25 cellular contexts compared by ENCODE assay signal in genomic region chr10:11629731-11630130, GRCh38. TPM values are rescaled to one million over a fixed set of nuclear protein-coding genes. Genes with fewer than 3 reads are reported as not detected.
DNase-seq lines count a peak whose midpoint lies in the region; ATAC-seq, FAIRE-seq and TF ChIP-seq lines count a peak whose summit lies in the region.
"Had no signal": no experiment of that assay in that cellular context is flagged by ENCODE, and none has a peak within 500 bp of the region (broad histone marks: within the 10 kb centered on the region; RNA-seq: fewer than 3 reads in every experiment).

No MANE protein-coding gene starts in this region.

- no peak for TF ChIP-seq POLR2A in heart left ventricle (IDR thresholded peaks at IDR 0.05)

- WGBS in heart left ventricle, 4 donors = 83 to 97% (median 94%) methylated on average over 6 of the region's 6 CpGs

- no peak for DNase-seq in GM18507 (ENCODE audit: extremely low spot score, insufficient read length, low read depth)
- DNase-seq in SK-MEL-5 (ENCODE audit: low read depth, low spot score) = peak; percentile 96
- no peak for DNase-seq in heart left ventricle
- no peak for DNase-seq in UCSD-AML1 (lab: John Stamatoyannopoulos, UW; ENCODE audit: unreplicated experiment)
- DNase-seq: 8988T; ACHN; BE2C; C1 segment of cervical spinal cord; CD4-positive, alpha-beta memory T cell; CD4-positive, CD25-positive, alpha-beta regulatory T cell; CD8-positive, alpha-beta memory T cell; COR-L47; DMS 273 treated with DMSO at 0.1 percent for 48 hours; DMS153; DMS53; DMS79 treated with DMSO at 0.1 percent for 48 hours; GF-D8 had no signal

- in situ Hi-C loops in SK-MEL-5 (cut with HindIII; ENCODE audit: low pct_unique_long_range_greater_than_20kb, low sequenced_read_pairs) = no loop called here

- peaks cover 0 to 24% (median 0%) of the 10 kb centered on the region in 12 donors for H3K4me1 ChIP-seq in heart left ventricle
- H3K4me1 ChIP-seq: BE2C had no signal

- no peaks in the 10 kb centered on the region for H3K36me3 Mint-ChIP-seq in stimulated activated memory B cell treated with anti-CD40 and anti-IgM and Interleukin-4, amounts not matched to agents 10 μg/mL and 1 μg/mL and 100 μg/mL, for 72 hours
- H3K36me3 Mint-ChIP-seq: CD14-positive monocyte; CD4-positive, alpha-beta memory T cell; CD4-positive, CD25-positive, alpha-beta regulatory T cell had no signal

- TF ChIP-seq CTCF in heart left ventricle (IDR thresholded peaks at IDR 0.05) = no peak

- H3K4me3 Mint-ChIP-seq in stimulated activated memory B cell treated with anti-CD40 and anti-IgM and Interleukin-4, amounts not matched to agents 10 μg/mL and 1 μg/mL and 100 μg/mL, for 72 hours = no peak overlapping the region
- H3K4me3 Mint-ChIP-seq: CD14-positive monocyte; CD4-positive, alpha-beta memory T cell; CD8-positive, alpha-beta memory T cell had no signal

- intact Hi-C loops in heart left ventricle (cut with DNase I) = no loop called here

- peaks cover 40% of the 10 kb centered on the region for H3K4me1 Mint-ChIP-seq in stimulated activated memory B cell treated with anti-CD40 and anti-IgM and Interleukin-4, amounts not matched to agents 10 μg/mL and 1 μg/mL and 100 μg/mL, for 72 hours

- no peaks in the 10 kb centered on the region for H3K27me3 Mint-ChIP-seq in stimulated activated memory B cell treated with anti-CD40 and anti-IgM and Interleukin-4, amounts not matched to agents 10 μg/mL and 1 μg/mL and 100 μg/mL, for 72 hours
- H3K27me3 Mint-ChIP-seq: CD4-positive, alpha-beta memory T cell had no signal

- no peak overlapping the region for H3K4me3 ChIP-seq in heart left ventricle
- H3K4me3 ChIP-seq: BLaER1 had no signal

- no peaks in the 10 kb centered on the region for H3K36me3 ChIP-seq in heart left ventricle
- H3K36me3 ChIP-seq: BE2C, BLaER1 had no signal

- ATAC-seq in stimulated activated memory B cell treated with anti-CD40 and anti-IgM and Interleukin-4, amounts not matched to agents 10 μg/mL and 1 μg/mL and 100 μg/mL, for 72 hours = no peak
- ATAC-seq in heart left ventricle = no peak
- no peak for ATAC-seq in HG03469 (IDR thresholded peaks at IDR 0.05; ENCODE audit: unreplicated experiment)

- H3K9me3 Mint-ChIP-seq in stimulated activated memory B cell treated with anti-CD40 and anti-IgM and Interleukin-4, amounts not matched to agents 10 μg/mL and 1 μg/mL and 100 μg/mL, for 72 hours = no peaks in the 10 kb centered on the region
- H3K9me3 Mint-ChIP-seq: CD4-positive, alpha-beta memory T cell; CD4-positive, CD25-positive, alpha-beta regulatory T cell; CD8-positive, alpha-beta memory T cell had no signal

- H3K9me3 ChIP-seq in heart left ventricle = no peaks in the 10 kb centered on the region
- H3K9me3 ChIP-seq: BE2C had no signal

- H3K27ac Mint-ChIP-seq in stimulated activated memory B cell treated with anti-CD40 and anti-IgM and Interleukin-4, amounts not matched to agents 10 μg/mL and 1 μg/mL and 100 μg/mL, for 72 hours = peak overlapping the region; percentile 1
- H3K27ac Mint-ChIP-seq: CD14-positive monocyte; CD4-positive, alpha-beta memory T cell; CD4-positive, CD25-positive, alpha-beta regulatory T cell had no signal

- H3K27me3 ChIP-seq in heart left ventricle = no peaks in the 10 kb centered on the region
- H3K27me3 ChIP-seq: BE2C, BLaER1 had no signal

- FAIRE-seq in GM18507 (lab: Jason Lieb, UNC) = peak; percentile 21
- FAIRE-seq: A204.1, G401.6, GM12891, GM19239 had no signal

- H3K27ac ChIP-seq in heart left ventricle = no peak overlapping the region
- H3K27ac ChIP-seq: BLaER1 had no signal

RNA-seq across cellular contexts. Expression of gene USP6NL, which starts 18.3 kb away (rescaled TPM):
- total RNA-seq in SK-MEL-5 (2014; rRNA removed; shearing (Covaris generic)) = 32.6 and 33.8 TPM in 2 replicates
- polyA plus RNA-seq in SK-MEL-5 (2015; cell fraction: cytosol; rRNA removed) = 22.4 and 27.4 TPM in 2 replicates
- 25.3 and 29.6 TPM in 2 replicates for polyA plus RNA-seq in SK-MEL-5 (2015; cell fraction: nucleus; rRNA removed)
- total RNA-seq in heart left ventricle = 10 to 100 TPM in 3 of 9 donors, 1 to 10 TPM in 6; 5.7 to 12.2 (median 9.7) TPM
- 1 to 10 TPM; 1.3 to 8.6 TPM for polyA plus RNA-seq in heart left ventricle
